ENCODE assay signal across 8 cellular contexts in the genomic region with DNA sequence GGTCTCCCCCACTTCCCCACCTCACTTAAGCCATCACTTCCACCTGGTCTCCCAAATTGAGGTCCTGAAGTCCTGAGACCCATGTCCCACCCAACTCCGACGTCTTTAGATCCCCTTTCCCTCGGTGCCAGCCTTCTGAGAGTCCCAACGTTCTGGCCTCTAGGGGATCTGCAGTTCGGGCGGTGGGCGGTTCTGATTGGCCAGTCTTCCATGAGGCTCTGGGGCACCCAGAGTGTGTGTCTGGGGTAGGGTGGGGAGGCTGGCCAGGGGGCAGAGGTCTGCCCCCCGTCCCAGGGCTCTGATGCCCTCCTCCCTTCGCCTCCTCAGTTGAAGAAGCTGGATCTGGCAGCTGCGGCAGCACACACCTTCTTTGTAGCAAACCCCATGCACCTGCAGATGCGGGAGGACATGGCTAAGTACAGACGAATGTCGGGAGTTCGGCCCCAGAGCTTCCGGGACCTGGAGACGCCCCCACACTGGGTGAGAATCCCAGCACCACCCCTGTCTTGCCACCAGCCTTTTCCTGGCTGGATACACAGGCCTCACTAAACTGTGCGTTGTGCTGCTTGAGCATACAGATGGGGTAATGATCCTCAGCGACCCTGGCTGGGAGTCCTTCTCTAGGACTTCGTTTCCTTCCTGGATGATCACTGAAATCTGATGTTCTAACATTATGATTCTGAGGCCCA. TPM values are rescaled to one million over a fixed set of nuclear protein-coding genes. Genes with fewer than 3 reads are reported as not detected.
A peak's percentile ranks its signal among the peaks of the same experiment; 100 is the strongest.
DNase-seq lines count a peak whose midpoint lies in the region; ATAC-seq and TF ChIP-seq lines count a peak whose summit lies in the region.

No MANE protein-coding gene starts in this region.

- no peak for TF ChIP-seq CTCF in suprapubic skin (IDR thresholded peaks at IDR 0.05)

- no peak for TF ChIP-seq EP300 in suprapubic skin (IDR thresholded peaks at IDR 0.05)

- H3K36me3 ChIP-seq in iPS-18a (ENCODE audit: control insufficient read depth, low read depth, low read length): peaks cover 34% of the 10 kb centered on the region
- H3K36me3 ChIP-seq in suprapubic skin: peaks cover 18% of the 10 kb centered on the region

- peak overlapping the region; percentile 82 for H3K4me3 Mint-ChIP-seq in activated T-cell treated with anti-CD3 and anti-CD28 coated beads, Interleukin-2, amount 50 U/mL, for 4 hours
- H3K4me3 Mint-ChIP-seq in activated naive CD8-positive, alpha-beta T cell treated with anti-CD3 and anti-CD28 coated beads, Interleukin-2, amount 10 ng/mL, durations not matched to agents 7 days and 5 days: peak overlapping the region; percentile 82

- no peaks in the 10 kb centered on the region for H3K36me3 Mint-ChIP-seq in activated T-cell treated with anti-CD3 and anti-CD28 coated beads, Interleukin-2, amount 50 U/mL, for 4 hours (ENCODE audit: insufficient read depth)
- no peaks in the 10 kb centered on the region for H3K36me3 Mint-ChIP-seq in activated naive CD8-positive, alpha-beta T cell treated with anti-CD3 and anti-CD28 coated beads, Interleukin-2, amount 10 ng/mL, durations not matched to agents 7 days and 5 days

- peaks cover 5% of the 10 kb centered on the region for H3K4me1 ChIP-seq in iPS-18a (ENCODE audit: control insufficient read depth, low read depth, low read length)
- peaks cover 40% of the 10 kb centered on the region for H3K4me1 ChIP-seq in suprapubic skin

- WGBS in suprapubic skin: 45% methylated on average over 13 of the region's 19 CpGs

- H3K27ac Mint-ChIP-seq in activated naive CD8-positive, alpha-beta T cell treated with anti-CD3 and anti-CD28 coated beads, Interleukin-2, amount 10 ng/mL, durations not matched to agents 7 days and 5 days: no peak overlapping the region

- H3K9me3 ChIP-seq in iPS-18a (ENCODE audit: control insufficient read depth, low read depth, low read length) (no peaks in the 10 kb centered on the region), suprapubic skin (no peaks in the 10 kb centered on the region)

- TF ChIP-seq POLR2A in suprapubic skin (IDR thresholded peaks at IDR 0.05): no peak

- peak overlapping the region; percentile 61 for H3K9ac ChIP-seq in iPS-18a (ENCODE audit: low read length)

- H3K4me3 ChIP-seq in iPS-18a (ENCODE audit: low read length) (peak overlapping the region; percentile 84), suprapubic skin (peak overlapping the region; percentile 75)

- ATAC-seq in activated T-cell treated with anti-CD3 and anti-CD28 coated beads, Interleukin-2, amount 50 U/mL, for 4 hours: no peak
- no peak for ATAC-seq in activated naive CD8-positive, alpha-beta T cell treated with anti-CD3 and anti-CD28 coated beads, Interleukin-2, amount 10 ng/mL, durations not matched to agents 7 days and 5 days (ENCODE audit: low read depth)

- POLR2A ChIA-PET in activated naive CD8-positive, alpha-beta T cell treated with anti-CD3 and anti-CD28 coated beads, Interleukin-2, amount 10 ng/mL, durations not matched to agents 7 days and 5 days (lab: Charles Lee): interaction anchor here (0.6 to 1.4 kb wide), 5 partner anchors 41 to 250 kb away, joined by 3 to 7 read pairs (median 4); partner anchors contain the start of genes CD4, MLF2 and SPSB2

- no peak for DNase-seq in activated T-cell treated with anti-CD3 and anti-CD28 coated beads, Interleukin-2, amount 50 U/mL, for 4 hours
- DNase-seq in activated T-cell treated with anti-CD3 and anti-CD28 coated beads for 4 hours (no peak), suprapubic skin (ENCODE audit: low spot score in 2 of 2) (no peak), GOT3 (lab: John Stamatoyannopoulos, UW) (no peak), NCI-H1417 treated with DMSO at 0.1 percent for 48 hours (lab: John Stamatoyannopoulos, UW) (no peak)
- DNase-seq in activated naive CD8-positive, alpha-beta T cell treated with anti-CD3 and anti-CD28 coated beads, Interleukin-2, amount 10 ng/mL, durations not matched to agents 7 days and 5 days: no peak
- no peak for DNase-seq in stimulated activated CD4-positive, alpha-beta T cell treated with anti-CD3 and anti-CD28 coated beads, Interleukin-4, amount 100 ng/mL, for 1 hour

- no peak overlapping the region for H3K27ac ChIP-seq in iPS-18a (ENCODE audit: low read length)
- H3K27ac ChIP-seq in suprapubic skin: peak overlapping the region; percentile 57

- H3K9me3 Mint-ChIP-seq in activated T-cell treated with anti-CD3 and anti-CD28 coated beads, Interleukin-2, amount 50 U/mL, for 4 hours: no peaks in the 10 kb centered on the region
- no peaks in the 10 kb centered on the region for H3K9me3 Mint-ChIP-seq in activated naive CD8-positive, alpha-beta T cell treated with anti-CD3 and anti-CD28 coated beads, Interleukin-2, amount 10 ng/mL, durations not matched to agents 7 days and 5 days

- H3K4me1 Mint-ChIP-seq in activated T-cell treated with anti-CD3 and anti-CD28 coated beads, Interleukin-2, amount 50 U/mL, for 4 hours (ENCODE audit: low read depth): peaks cover 16% of the 10 kb centered on the region
- peaks cover 15% of the 10 kb centered on the region for H3K4me1 Mint-ChIP-seq in activated naive CD8-positive, alpha-beta T cell treated with anti-CD3 and anti-CD28 coated beads, Interleukin-2, amount 10 ng/mL, durations not matched to agents 7 days and 5 days

- H3K27me3 Mint-ChIP-seq in activated T-cell treated with anti-CD3 and anti-CD28 coated beads, Interleukin-2, amount 50 U/mL, for 4 hours (ENCODE audit: low read depth): peaks cover 29% of the 10 kb centered on the region
- peaks cover 58% of the 10 kb centered on the region for H3K27me3 Mint-ChIP-seq in activated naive CD8-positive, alpha-beta T cell treated with anti-CD3 and anti-CD28 coated beads, Interleukin-2, amount 10 ng/mL, durations not matched to agents 7 days and 5 days

- H3K27me3 ChIP-seq in iPS-18a (ENCODE audit: control insufficient read depth, insufficient read depth, low read length): peaks cover 8% of the 10 kb centered on the region
- H3K27me3 ChIP-seq in suprapubic skin: peaks cover 13% of the 10 kb centered on the region

RNA-seq across cellular contexts. Expression of gene P3H3, which starts 1.5 kb away (rescaled TPM):
- under 1 TPM; 0.63 to 0.98 (median 0.83) TPM for total RNA-seq in activated T-cell treated with anti-CD3 and anti-CD28 coated beads, Interleukin-2, amount 50 U/mL, for 4 hours
- total RNA-seq in activated naive CD8-positive, alpha-beta T cell treated with anti-CD3 and anti-CD28 coated beads, Interleukin-2, amount 10 ng/mL, durations not matched to agents 7 days and 5 days: 1 to 10 TPM; 6.3 to 7.0 TPM
- 10 to 100 TPM in 3 of 4 donors, 1 to 10 TPM in 1; 5.0 to 30.5 (median 14.3) TPM for total RNA-seq in suprapubic skin

RNA-seq across cellular contexts. Expression of gene GPR162, which starts 8.1 kb away (rescaled TPM):
- total RNA-seq in activated T-cell treated with anti-CD3 and anti-CD28 coated beads, Interleukin-2, amount 50 U/mL, for 4 hours: under 1 TPM in 2 of 3 donors, not detected in 1; 0.08 to 0.38 TPM
- under 1 TPM; 0.30 to 0.51 TPM for total RNA-seq in activated naive CD8-positive, alpha-beta T cell treated with anti-CD3 and anti-CD28 coated beads, Interleukin-2, amount 10 ng/mL, durations not matched to agents 7 days and 5 days
- total RNA-seq in suprapubic skin: 1 to 10 TPM in 2 of 4 donors, under 1 TPM in 2; 0.47 to 2.1 (median 1.0) TPM

RNA-seq across cellular contexts. Expression of gene GNB3, which starts 11.0 kb away (rescaled TPM):
- total RNA-seq in activated T-cell treated with anti-CD3 and anti-CD28 coated beads, Interleukin-2, amount 50 U/mL, for 4 hours: under 1 TPM; 0.13 to 0.90 (median 0.38) TPM
- total RNA-seq in activated naive CD8-positive, alpha-beta T cell treated with anti-CD3 and anti-CD28 coated beads, Interleukin-2, amount 10 ng/mL, durations not matched to agents 7 days and 5 days: 1 to 10 TPM; 2.6 to 3.1 TPM
- 1 to 10 TPM in 2 of 4 donors, under 1 TPM in 1, not detected in 1; 0.72 to 1.5 (median 1.4) TPM for total RNA-seq in suprapubic skin

RNA-seq across cellular contexts. Expression of gene CDCA3, which starts 21.4 kb away (rescaled TPM):
- total RNA-seq in activated T-cell treated with anti-CD3 and anti-CD28 coated beads, Interleukin-2, amount 50 U/mL, for 4 hours: 1 to 10 TPM; 1.7 to 4.0 (median 3.1) TPM
- total RNA-seq in activated naive CD8-positive, alpha-beta T cell treated with anti-CD3 and anti-CD28 coated beads, Interleukin-2, amount 10 ng/mL, durations not matched to agents 7 days and 5 days: 10 to 100 TPM; 76.7 to 85.2 TPM
- total RNA-seq in suprapubic skin: 1 to 10 TPM; 4.8 to 8.9 (median 5.9) TPM

RNA-seq across cellular contexts. Expression of gene USP5, which starts 22.3 kb away (rescaled TPM):
- total RNA-seq in activated T-cell treated with anti-CD3 and anti-CD28 coated beads, Interleukin-2, amount 50 U/mL, for 4 hours: 100 to 1,000 TPM; 169 to 192 (median 176) TPM
- total RNA-seq in activated naive CD8-positive, alpha-beta T cell treated with anti-CD3 and anti-CD28 coated beads, Interleukin-2, amount 10 ng/mL, durations not matched to agents 7 days and 5 days: 10 to 100 TPM; 84.8 to 95.4 TPM
- total RNA-seq in suprapubic skin: 10 to 100 TPM; 54.7 to 71.8 (median 68.9) TPM
